In the genomic region with DNA sequence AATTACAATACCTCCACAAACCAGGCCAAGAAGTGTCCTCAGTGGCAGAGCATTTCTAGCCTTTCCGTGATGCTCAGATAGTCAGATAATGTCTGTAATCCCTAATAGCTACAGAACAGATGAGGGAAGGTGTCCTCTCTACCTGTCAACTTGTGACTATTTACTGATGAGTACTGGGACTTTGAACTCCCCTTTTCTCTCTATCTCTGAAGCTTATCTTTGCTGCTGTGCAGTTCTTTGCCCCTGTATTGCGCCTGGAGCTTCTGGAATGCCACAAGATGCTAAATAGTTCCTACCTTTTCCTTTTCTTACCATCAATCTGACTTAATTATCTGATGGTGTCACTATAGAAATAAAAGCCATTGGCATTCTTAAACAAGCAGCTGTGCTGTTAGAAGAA, we compare ENCODE assay signal across 12 cellular contexts.
"Had no signal": no experiment of that assay in that cellular context is flagged by ENCODE, and none has a peak within 500 bp of the region (broad histone marks: within the 10 kb centered on the region; RNA-seq: fewer than 3 reads in every experiment).

No MANE protein-coding gene starts in this region.

- H3K36me3 ChIP-seq: left lung, pancreas, stomach had no signal

- H3K4me1 ChIP-seq: pancreas had no signal

- H3K27me3 ChIP-seq: left lung, pancreas, stomach had no signal

- H3K36me3 Mint-ChIP-seq: activated naive CD4-positive, alpha-beta T cell treated with anti-CD3 and anti-CD28 coated beads, Interleukin-2, amount 50 U/mL, for 24 hours had no signal

- H3K4me3 ChIP-seq: left lung, pancreas, skin epidermis, stomach had no signal

- ATAC-seq: esophagus mucosa, left lung, pancreas had no signal

- H3K4me1 Mint-ChIP-seq: activated naive CD4-positive, alpha-beta T cell treated with anti-CD3 and anti-CD28 coated beads, Interleukin-2, amount 50 U/mL, for 24 hours had no signal

- H3K27ac Mint-ChIP-seq: activated naive CD4-positive, alpha-beta T cell treated with anti-CD3 and anti-CD28 coated beads, Interleukin-2, amount 50 U/mL, for 24 hours; T-helper 2 cell treated with Interferon-gamma antibody and Interleukin-4, amounts not matched to agents 5 μg/mL and 100 μg/mL, for 36 hours had no signal

- H3K4me3 Mint-ChIP-seq: activated naive CD4-positive, alpha-beta T cell treated with anti-CD3 and anti-CD28 coated beads, Interleukin-2, amount 50 U/mL, for 24 hours; neural crest cell; T-helper 2 cell treated with Interferon-gamma antibody and Interleukin-4, amounts not matched to agents 5 μg/mL and 100 μg/mL, for 36 hours had no signal

- DNase-seq: activated CD4-positive, alpha-beta T cell treated with anti-CD3 and anti-CD28 coated beads, Interleukin-2, amount 50 U/mL, for 1 hour; amniotic stem cell; left lung; mesenchymal stem cell; pancreas; stomach; trophoblast cell had no signal

- H3K27ac ChIP-seq: left lung, pancreas, skin epidermis, stomach had no signal

- H3K9me3 Mint-ChIP-seq: activated naive CD4-positive, alpha-beta T cell treated with anti-CD3 and anti-CD28 coated beads, Interleukin-2, amount 50 U/mL, for 24 hours; neural crest cell; T-helper 2 cell treated with Interferon-gamma antibody and Interleukin-4, amounts not matched to agents 5 μg/mL and 100 μg/mL, for 36 hours had no signal

- H3K9me3 ChIP-seq: left lung, pancreas, stomach had no signal
